In the genomic region with DNA sequence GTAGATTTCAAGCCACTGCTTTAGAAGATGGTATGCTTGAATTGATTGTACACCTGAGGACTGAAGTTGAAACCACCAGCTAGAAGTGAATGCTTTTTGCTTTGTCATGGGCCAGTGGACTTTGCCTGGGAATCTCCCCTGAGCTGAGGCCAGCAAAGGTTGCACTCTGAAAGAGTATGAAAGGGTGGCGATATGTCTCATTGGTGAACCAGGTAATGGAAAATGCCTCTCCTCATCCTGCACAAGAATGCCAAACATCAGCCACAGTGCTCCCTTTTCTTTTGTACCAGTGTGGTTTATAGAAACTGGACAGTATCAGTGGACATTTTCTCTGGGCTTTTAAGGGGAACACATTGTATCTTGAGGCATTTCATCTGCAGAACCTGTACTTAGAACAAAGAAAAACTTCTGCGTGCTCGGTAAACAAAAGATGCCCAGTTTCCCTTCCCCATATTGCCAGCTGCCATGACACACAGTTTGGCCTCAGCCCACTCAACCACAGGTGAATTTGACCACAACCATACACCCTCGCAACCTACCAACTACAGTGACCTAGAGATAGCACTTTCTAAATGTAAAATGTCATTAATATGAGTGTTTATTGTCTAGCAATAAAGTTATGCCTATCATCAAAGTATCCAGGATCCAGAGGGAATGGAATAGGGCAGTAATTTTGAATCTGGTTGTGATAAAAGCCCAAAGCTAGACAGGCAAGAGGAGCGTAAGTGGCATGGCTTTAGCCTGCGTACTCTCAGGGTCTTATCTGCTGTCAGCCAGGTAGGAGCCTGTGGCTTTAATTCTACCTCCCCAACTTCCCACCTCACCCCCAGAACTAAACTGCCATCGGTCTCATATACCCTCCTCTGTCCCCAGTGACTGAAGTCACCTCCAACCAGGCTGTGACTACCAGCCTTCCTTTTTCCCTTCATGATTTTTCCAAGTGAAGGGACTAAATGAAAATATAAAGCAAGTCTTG, we compare ENCODE assay signal across 1 cellular context.
A peak's percentile ranks its signal among the peaks of the same experiment; 100 is the strongest.
TF ChIP-seq lines count a peak whose summit lies in the region.

No MANE protein-coding gene starts in this region.

TF ChIP-seq in HepG2, 621 proteins besides CTCF, POLR2A, EP300 and RAD21 (continued from another document and continues in another):
- TF ChIP-seq, protein P1, sequence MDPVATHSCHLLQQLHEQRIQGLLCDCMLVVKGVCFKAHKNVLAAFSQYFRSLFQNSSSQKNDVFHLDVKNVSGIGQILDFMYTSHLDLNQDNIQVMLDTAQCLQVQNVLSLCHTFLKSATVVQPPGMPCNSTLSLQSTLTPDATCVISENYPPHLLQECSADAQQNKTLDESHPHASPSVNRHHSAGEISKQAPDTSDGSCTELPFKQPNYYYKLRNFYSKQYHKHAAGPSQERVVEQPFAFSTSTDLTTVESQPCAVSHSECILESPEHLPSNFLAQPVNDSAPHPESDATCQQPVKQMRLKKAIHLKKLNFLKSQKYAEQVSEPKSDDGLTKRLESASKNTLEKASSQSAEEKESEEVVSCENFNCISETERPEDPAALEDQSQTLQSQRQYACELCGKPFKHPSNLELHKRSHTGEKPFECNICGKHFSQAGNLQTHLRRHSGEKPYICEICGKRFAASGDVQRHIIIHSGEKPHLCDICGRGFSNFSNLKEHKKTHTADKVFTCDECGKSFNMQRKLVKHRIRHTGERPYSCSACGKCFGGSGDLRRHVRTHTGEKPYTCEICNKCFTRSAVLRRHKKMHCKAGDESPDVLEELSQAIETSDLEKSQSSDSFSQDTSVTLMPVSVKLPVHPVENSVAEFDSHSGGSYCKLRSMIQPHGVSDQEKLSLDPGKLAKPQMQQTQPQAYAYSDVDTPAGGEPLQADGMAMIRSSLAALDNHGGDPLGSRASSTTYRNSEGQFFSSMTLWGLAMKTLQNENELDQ (CRISPR knock-in tag; IDR thresholded peaks at IDR 0.05; ENCODE audit: borderline replicate concordance) = no peak
- TF ChIP-seq ZNF850 (CRISPR knock-in tag; conservative IDR thresholded peaks at IDR 0.05) (no peak), PTBP1 (IDR thresholded peaks at IDR 0.05; ENCODE audit: low read depth, low read length, poor library complexity, severe bottlenecking) (no peak), ZNF326 (CRISPR knock-in tag; IDR thresholded peaks at IDR 0.05; ENCODE audit: borderline replicate concordance) (no peak), NFYC (CRISPR knock-in tag; IDR thresholded peaks at IDR 0.05) (no peak), ZNF629 (CRISPR knock-in tag; conservative IDR thresholded peaks at IDR 0.05) (no peak), ISL2 (CRISPR knock-in tag; IDR thresholded peaks at IDR 0.05) (no peak), EED (CRISPR knock-in tag; IDR thresholded peaks at IDR 0.05) (no peak), TGIF2 (CRISPR knock-in tag; IDR thresholded peaks at IDR 0.05) (no peak), NFIB (CRISPR knock-in tag; IDR thresholded peaks at IDR 0.05; ENCODE audit: borderline replicate concordance) (no peak), AKAP8 (CRISPR knock-in tag; IDR thresholded peaks at IDR 0.05) (no peak), CBX2 (IDR thresholded peaks at IDR 0.05; ENCODE audit: low read depth, low read length) (no peak), CBX2 (CRISPR knock-in tag; IDR thresholded peaks at IDR 0.05; ENCODE audit: low read depth) (no peak), ZNF230 (CRISPR knock-in tag; IDR thresholded peaks at IDR 0.05) (no peak), ZC3H13 (CRISPR knock-in tag; IDR thresholded peaks at IDR 0.05) (no peak), ZBTB21 (CRISPR knock-in tag; IDR thresholded peaks at IDR 0.05) (no peak), MXD4 (CRISPR knock-in tag; IDR thresholded peaks at IDR 0.05) (0 out of 2 replicates have a peak, but pooled peaks have one; percentile 33), NFRKB (IDR thresholded peaks at IDR 0.05) (no peak), TCF7 (IDR thresholded peaks at IDR 0.05; ENCODE audit: low read depth) (no peak), PAX8 (CRISPR knock-in tag; IDR thresholded peaks at IDR 0.05; ENCODE audit: borderline replicate concordance) (no peak)
- TF ChIP-seq, protein P2, sequence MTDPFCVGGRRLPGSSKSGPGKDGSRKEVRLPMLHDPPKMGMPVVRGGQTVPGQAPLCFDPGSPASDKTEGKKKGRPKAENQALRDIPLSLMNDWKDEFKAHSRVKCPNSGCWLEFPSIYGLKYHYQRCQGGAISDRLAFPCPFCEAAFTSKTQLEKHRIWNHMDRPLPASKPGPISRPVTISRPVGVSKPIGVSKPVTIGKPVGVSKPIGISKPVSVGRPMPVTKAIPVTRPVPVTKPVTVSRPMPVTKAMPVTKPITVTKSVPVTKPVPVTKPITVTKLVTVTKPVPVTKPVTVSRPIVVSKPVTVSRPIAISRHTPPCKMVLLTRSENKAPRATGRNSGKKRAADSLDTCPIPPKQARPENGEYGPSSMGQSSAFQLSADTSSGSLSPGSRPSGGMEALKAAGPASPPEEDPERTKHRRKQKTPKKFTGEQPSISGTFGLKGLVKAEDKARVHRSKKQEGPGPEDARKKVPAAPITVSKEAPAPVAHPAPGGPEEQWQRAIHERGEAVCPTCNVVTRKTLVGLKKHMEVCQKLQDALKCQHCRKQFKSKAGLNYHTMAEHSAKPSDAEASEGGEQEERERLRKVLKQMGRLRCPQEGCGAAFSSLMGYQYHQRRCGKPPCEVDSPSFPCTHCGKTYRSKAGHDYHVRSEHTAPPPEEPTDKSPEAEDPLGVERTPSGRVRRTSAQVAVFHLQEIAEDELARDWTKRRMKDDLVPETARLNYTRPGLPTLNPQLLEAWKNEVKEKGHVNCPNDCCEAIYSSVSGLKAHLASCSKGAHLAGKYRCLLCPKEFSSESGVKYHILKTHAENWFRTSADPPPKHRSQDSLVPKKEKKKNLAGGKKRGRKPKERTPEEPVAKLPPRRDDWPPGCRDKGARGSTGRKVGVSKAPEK (CRISPR knock-in tag; IDR thresholded peaks at IDR 0.05; ENCODE audit: borderline replicate concordance) = no peak
- TF ChIP-seq, protein P3, sequence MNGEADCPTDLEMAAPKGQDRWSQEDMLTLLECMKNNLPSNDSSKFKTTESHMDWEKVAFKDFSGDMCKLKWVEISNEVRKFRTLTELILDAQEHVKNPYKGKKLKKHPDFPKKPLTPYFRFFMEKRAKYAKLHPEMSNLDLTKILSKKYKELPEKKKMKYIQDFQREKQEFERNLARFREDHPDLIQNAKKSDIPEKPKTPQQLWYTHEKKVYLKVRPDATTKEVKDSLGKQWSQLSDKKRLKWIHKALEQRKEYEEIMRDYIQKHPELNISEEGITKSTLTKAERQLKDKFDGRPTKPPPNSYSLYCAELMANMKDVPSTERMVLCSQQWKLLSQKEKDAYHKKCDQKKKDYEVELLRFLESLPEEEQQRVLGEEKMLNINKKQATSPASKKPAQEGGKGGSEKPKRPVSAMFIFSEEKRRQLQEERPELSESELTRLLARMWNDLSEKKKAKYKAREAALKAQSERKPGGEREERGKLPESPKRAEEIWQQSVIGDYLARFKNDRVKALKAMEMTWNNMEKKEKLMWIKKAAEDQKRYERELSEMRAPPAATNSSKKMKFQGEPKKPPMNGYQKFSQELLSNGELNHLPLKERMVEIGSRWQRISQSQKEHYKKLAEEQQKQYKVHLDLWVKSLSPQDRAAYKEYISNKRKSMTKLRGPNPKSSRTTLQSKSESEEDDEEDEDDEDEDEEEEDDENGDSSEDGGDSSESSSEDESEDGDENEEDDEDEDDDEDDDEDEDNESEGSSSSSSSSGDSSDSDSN (CRISPR knock-in tag; IDR thresholded peaks at IDR 0.05) = peak; percentile 34; the same call in 1 of the 2 replicates
- TF ChIP-seq, protein P4, sequence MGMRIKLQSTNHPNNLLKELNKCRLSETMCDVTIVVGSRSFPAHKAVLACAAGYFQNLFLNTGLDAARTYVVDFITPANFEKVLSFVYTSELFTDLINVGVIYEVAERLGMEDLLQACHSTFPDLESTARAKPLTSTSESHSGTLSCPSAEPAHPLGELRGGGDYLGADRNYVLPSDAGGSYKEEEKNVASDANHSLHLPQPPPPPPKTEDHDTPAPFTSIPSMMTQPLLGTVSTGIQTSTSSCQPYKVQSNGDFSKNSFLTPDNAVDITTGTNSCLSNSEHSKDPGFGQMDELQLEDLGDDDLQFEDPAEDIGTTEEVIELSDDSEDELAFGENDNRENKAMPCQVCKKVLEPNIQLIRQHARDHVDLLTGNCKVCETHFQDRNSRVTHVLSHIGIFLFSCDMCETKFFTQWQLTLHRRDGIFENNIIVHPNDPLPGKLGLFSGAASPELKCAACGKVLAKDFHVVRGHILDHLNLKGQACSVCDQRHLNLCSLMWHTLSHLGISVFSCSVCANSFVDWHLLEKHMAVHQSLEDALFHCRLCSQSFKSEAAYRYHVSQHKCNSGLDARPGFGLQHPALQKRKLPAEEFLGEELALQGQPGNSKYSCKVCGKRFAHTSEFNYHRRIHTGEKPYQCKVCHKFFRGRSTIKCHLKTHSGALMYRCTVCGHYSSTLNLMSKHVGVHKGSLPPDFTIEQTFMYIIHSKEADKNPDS (CRISPR knock-in tag; IDR thresholded peaks at IDR 0.05) = no peak
- TF ChIP-seq, protein P5, sequence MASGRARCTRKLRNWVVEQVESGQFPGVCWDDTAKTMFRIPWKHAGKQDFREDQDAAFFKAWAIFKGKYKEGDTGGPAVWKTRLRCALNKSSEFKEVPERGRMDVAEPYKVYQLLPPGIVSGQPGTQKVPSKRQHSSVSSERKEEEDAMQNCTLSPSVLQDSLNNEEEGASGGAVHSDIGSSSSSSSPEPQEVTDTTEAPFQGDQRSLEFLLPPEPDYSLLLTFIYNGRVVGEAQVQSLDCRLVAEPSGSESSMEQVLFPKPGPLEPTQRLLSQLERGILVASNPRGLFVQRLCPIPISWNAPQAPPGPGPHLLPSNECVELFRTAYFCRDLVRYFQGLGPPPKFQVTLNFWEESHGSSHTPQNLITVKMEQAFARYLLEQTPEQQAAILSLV (CRISPR knock-in tag; IDR thresholded peaks at IDR 0.05; ENCODE audit: borderline replicate concordance) = no peak
- TF ChIP-seq, protein P6, sequence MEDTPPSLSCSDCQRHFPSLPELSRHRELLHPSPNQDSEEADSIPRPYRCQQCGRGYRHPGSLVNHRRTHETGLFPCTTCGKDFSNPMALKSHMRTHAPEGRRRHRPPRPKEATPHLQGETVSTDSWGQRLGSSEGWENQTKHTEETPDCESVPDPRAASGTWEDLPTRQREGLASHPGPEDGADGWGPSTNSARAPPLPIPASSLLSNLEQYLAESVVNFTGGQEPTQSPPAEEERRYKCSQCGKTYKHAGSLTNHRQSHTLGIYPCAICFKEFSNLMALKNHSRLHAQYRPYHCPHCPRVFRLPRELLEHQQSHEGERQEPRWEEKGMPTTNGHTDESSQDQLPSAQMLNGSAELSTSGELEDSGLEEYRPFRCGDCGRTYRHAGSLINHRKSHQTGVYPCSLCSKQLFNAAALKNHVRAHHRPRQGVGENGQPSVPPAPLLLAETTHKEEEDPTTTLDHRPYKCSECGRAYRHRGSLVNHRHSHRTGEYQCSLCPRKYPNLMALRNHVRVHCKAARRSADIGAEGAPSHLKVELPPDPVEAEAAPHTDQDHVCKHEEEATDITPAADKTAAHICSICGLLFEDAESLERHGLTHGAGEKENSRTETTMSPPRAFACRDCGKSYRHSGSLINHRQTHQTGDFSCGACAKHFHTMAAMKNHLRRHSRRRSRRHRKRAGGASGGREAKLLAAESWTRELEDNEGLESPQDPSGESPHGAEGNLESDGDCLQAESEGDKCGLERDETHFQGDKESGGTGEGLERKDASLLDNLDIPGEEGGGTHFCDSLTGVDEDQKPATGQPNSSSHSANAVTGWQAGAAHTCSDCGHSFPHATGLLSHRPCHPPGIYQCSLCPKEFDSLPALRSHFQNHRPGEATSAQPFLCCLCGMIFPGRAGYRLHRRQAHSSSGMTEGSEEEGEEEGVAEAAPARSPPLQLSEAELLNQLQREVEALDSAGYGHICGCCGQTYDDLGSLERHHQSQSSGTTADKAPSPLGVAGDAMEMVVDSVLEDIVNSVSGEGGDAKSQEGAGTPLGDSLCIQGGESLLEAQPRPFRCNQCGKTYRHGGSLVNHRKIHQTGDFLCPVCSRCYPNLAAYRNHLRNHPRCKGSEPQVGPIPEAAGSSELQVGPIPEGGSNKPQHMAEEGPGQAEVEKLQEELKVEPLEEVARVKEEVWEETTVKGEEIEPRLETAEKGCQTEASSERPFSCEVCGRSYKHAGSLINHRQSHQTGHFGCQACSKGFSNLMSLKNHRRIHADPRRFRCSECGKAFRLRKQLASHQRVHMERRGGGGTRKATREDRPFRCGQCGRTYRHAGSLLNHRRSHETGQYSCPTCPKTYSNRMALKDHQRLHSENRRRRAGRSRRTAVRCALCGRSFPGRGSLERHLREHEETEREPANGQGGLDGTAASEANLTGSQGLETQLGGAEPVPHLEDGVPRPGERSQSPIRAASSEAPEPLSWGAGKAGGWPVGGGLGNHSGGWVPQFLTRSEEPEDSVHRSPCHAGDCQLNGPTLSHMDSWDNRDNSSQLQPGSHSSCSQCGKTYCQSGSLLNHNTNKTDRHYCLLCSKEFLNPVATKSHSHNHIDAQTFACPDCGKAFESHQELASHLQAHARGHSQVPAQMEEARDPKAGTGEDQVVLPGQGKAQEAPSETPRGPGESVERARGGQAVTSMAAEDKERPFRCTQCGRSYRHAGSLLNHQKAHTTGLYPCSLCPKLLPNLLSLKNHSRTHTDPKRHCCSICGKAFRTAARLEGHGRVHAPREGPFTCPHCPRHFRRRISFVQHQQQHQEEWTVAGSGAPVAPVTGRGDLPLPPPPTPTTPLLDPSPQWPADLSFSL (CRISPR knock-in tag; IDR thresholded peaks at IDR 0.05) = no peak
- TF ChIP-seq, protein P7, sequence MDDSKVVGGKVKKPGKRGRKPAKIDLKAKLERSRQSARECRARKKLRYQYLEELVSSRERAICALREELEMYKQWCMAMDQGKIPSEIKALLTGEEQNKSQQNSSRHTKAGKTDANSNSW (CRISPR knock-in tag; IDR thresholded peaks at IDR 0.05; ENCODE audit: borderline replicate concordance) = no peak
- TF ChIP-seq, protein P8, sequence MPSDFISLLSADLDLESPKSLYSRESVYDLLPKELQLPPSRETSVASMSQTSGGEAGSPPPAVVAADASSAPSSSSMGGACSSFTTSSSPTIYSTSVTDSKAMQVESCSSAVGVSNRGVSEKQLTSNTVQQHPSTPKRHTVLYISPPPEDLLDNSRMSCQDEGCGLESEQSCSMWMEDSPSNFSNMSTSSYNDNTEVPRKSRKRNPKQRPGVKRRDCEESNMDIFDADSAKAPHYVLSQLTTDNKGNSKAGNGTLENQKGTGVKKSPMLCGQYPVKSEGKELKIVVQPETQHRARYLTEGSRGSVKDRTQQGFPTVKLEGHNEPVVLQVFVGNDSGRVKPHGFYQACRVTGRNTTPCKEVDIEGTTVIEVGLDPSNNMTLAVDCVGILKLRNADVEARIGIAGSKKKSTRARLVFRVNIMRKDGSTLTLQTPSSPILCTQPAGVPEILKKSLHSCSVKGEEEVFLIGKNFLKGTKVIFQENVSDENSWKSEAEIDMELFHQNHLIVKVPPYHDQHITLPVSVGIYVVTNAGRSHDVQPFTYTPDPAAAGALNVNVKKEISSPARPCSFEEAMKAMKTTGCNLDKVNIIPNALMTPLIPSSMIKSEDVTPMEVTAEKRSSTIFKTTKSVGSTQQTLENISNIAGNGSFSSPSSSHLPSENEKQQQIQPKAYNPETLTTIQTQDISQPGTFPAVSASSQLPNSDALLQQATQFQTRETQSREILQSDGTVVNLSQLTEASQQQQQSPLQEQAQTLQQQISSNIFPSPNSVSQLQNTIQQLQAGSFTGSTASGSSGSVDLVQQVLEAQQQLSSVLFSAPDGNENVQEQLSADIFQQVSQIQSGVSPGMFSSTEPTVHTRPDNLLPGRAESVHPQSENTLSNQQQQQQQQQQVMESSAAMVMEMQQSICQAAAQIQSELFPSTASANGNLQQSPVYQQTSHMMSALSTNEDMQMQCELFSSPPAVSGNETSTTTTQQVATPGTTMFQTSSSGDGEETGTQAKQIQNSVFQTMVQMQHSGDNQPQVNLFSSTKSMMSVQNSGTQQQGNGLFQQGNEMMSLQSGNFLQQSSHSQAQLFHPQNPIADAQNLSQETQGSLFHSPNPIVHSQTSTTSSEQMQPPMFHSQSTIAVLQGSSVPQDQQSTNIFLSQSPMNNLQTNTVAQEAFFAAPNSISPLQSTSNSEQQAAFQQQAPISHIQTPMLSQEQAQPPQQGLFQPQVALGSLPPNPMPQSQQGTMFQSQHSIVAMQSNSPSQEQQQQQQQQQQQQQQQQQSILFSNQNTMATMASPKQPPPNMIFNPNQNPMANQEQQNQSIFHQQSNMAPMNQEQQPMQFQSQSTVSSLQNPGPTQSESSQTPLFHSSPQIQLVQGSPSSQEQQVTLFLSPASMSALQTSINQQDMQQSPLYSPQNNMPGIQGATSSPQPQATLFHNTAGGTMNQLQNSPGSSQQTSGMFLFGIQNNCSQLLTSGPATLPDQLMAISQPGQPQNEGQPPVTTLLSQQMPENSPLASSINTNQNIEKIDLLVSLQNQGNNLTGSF (CRISPR knock-in tag; IDR thresholded peaks at IDR 0.05) = no peak
